ENCODE assay signal across 1 cellular context in genomic region chr1:38941093-38941492, GRCh38.
TF ChIP-seq lines count a peak whose summit lies in the region.

No MANE protein-coding gene starts in this region.

TF ChIP-seq in K562, 482 proteins besides CTCF, POLR2A, EP300 and RAD21:
- TF ChIP-seq ZNF449 (CRISPR knock-in tag; IDR thresholded peaks at IDR 0.05) (no peak), THRB (CRISPR knock-in tag; conservative IDR thresholded peaks at IDR 0.05) (no peak), RB1 (IDR thresholded peaks at IDR 0.05; ENCODE audit: low read depth) (no peak), E2F5 (CRISPR knock-in tag; IDR thresholded peaks at IDR 0.05) (no peak), TBL1XR1 (IDR thresholded peaks at IDR 0.05; ENCODE audit: low read length in 2 of 2) (no peak), ZNF436 (CRISPR knock-in tag; IDR thresholded peaks at IDR 0.05) (no peak), ELF2 (CRISPR knock-in tag; IDR thresholded peaks at IDR 0.05) (no peak), SIN3A (IDR thresholded peaks at IDR 0.05; ENCODE audit: borderline replicate concordance in 2 of 2, control insufficient read depth in 1 of 2, low read depth in 2 of 2, low read length in 2 of 2) (no peak), NR4A1 (CRISPR knock-in tag; IDR thresholded peaks at IDR 0.05) (no peak), NR4A1 (tag; IDR thresholded peaks at IDR 0.05) (no peak), CEBPB (tag; IDR thresholded peaks at IDR 0.05) (no peak), ZBTB2 (IDR thresholded peaks at IDR 0.05) (no peak)
